8 cellular contexts compared by ENCODE assay signal in genomic region chr19:14686411-14686810, GRCh38. TPM values are rescaled to one million over a fixed set of nuclear protein-coding genes. Genes with fewer than 3 reads are reported as not detected.
DNase-seq lines count a peak whose midpoint lies in the region; ATAC-seq, FAIRE-seq and TF ChIP-seq lines count a peak whose summit lies in the region.

No MANE protein-coding gene starts in this region.

- ATAC-seq in RWPE2 (ENCODE audit: low read depth) (no peak), GM21576 (IDR thresholded peaks at IDR 0.05; ENCODE audit: unreplicated experiment) (no peak)
- no peak for ATAC-seq in stimulated activated naive CD8-positive, alpha-beta T cell treated with anti-CD3 and anti-CD28 coated beads, Interleukin-15, amount 100 ng/mL, for 72 hours

- FAIRE-seq in urothelium cell line (lab: Jason Lieb, UNC) = no peak

- no peak overlapping the region for H3K27ac Mint-ChIP-seq in stimulated activated naive CD8-positive, alpha-beta T cell treated with anti-CD3 and anti-CD28 coated beads, Interleukin-15, amount 100 ng/mL, for 72 hours

- no peaks in the 10 kb centered on the region for H3K27me3 ChIP-seq in RWPE2 (ENCODE audit: insufficient read depth, poor library complexity, severe bottlenecking)

- H3K4me3 ChIP-seq in RWPE2 (ENCODE audit: severe bottlenecking) (no peak overlapping the region), epithelial cell of proximal tubule (ENCODE audit: low read depth, low read length) (no peak overlapping the region)

- no peaks in the 10 kb centered on the region for H3K27me3 Mint-ChIP-seq in stimulated activated naive CD8-positive, alpha-beta T cell treated with anti-CD3 and anti-CD28 coated beads, Interleukin-15, amount 100 ng/mL, for 72 hours

- no peak overlapping the region for H3K27ac ChIP-seq in RWPE2 (ENCODE audit: poor library complexity, severe bottlenecking)

- H3K4me3 Mint-ChIP-seq in stimulated activated naive CD8-positive, alpha-beta T cell treated with anti-CD3 and anti-CD28 coated beads, Interleukin-15, amount 100 ng/mL, for 72 hours = no peak overlapping the region

- peaks cover 12% of the 10 kb centered on the region for H3K4me1 Mint-ChIP-seq in stimulated activated naive CD8-positive, alpha-beta T cell treated with anti-CD3 and anti-CD28 coated beads, Interleukin-15, amount 100 ng/mL, for 72 hours

- no peaks in the 10 kb centered on the region for H3K4me1 ChIP-seq in RWPE2 (ENCODE audit: insufficient read depth, poor library complexity, severe bottlenecking)

- no peaks in the 10 kb centered on the region for H3K9me3 ChIP-seq in RWPE2 (ENCODE audit: severe bottlenecking)

- no peaks in the 10 kb centered on the region for H3K9me3 Mint-ChIP-seq in stimulated activated naive CD8-positive, alpha-beta T cell treated with anti-CD3 and anti-CD28 coated beads, Interleukin-15, amount 100 ng/mL, for 72 hours

- no peaks in the 10 kb centered on the region for H3K36me3 ChIP-seq in RWPE2 (ENCODE audit: low read depth)

- peak; percentile 64 for TF ChIP-seq CTCF in RWPE2 (IDR thresholded peaks at IDR 0.05; ENCODE audit: poor library complexity, severe bottlenecking)
- TF ChIP-seq CTCF in epithelial cell of proximal tubule (conservative IDR thresholded peaks at IDR 0.05; ENCODE audit: low read depth, low read length) = peak; percentile 44

- DNase-seq in CD1c-positive myeloid dendritic cell (ENCODE audit: extremely low spot score) (peak; percentile 37), HCEC 1CT (peak; percentile 25), RWPE2 (ENCODE audit: low spot score) (no peak), epithelial cell of proximal tubule (ENCODE audit: low read depth) (no peak), urothelium cell line (ENCODE audit: low spot score) (no peak), nucleus accumbens (lab: John Stamatoyannopoulos, UW) (no peak)
- DNase-seq in stimulated activated naive CD8-positive, alpha-beta T cell treated with anti-CD3 and anti-CD28 coated beads, Interleukin-15, amount 100 ng/mL, for 72 hours = peak; percentile 5 to 26

RNA-seq across cellular contexts. Expression of gene ZNF333, which starts 3.4 kb away (rescaled TPM):
- total RNA-seq in epithelial cell of proximal tubule = 5.7 and 6.3 TPM in 2 replicates

RNA-seq across cellular contexts. Expression of gene ADGRE3, which starts 11.8 kb away (rescaled TPM):
- total RNA-seq in epithelial cell of proximal tubule = not detected in 2 replicates

Comparison
In these comparisons a context has a peak if more than half of its experiments do, and no peak if none do; other contexts are left out.
1. DNase-seq: peak in CD1c-positive myeloid dendritic cell (single experiment), HCEC 1CT (single experiment) and stimulated activated naive CD8-positive, alpha-beta T cell treated with anti-CD3 and anti-CD28 coated beads, Interleukin-15, amount 100 ng/mL, for 72 hours (2 of 2); none in RWPE2 (single experiment), epithelial cell of proximal tubule (single experiment), urothelium cell line (single experiment) and nucleus accumbens (0 of 56).